Comparison of ENCODE assay signal across 15 cellular contexts in genomic region chr15:71493526-71493925, GRCh38.
"Had no signal": no experiment of that assay in that cellular context is flagged by ENCODE, and none has a peak within 500 bp of the region (broad histone marks: within the 10 kb centered on the region; RNA-seq: fewer than 3 reads in every experiment).

No MANE protein-coding gene starts in this region.

- H3K9me3 ChIP-seq: gastrocnemius medialis, lower lobe of right lung had no signal

- H3K4me1 ChIP-seq: lower lobe of right lung had no signal

- H3K4me3 ChIP-seq: dorsolateral prefrontal cortex, gastrocnemius medialis, lower lobe of right lung, smooth muscle cell had no signal

- ATAC-seq: esophagus mucosa, gastrocnemius medialis, lower lobe of right lung had no signal

- H3K27ac ChIP-seq: dorsolateral prefrontal cortex, gastrocnemius medialis, lower lobe of right lung had no signal

- H3K27me3 ChIP-seq: gastrocnemius medialis had no signal

- H3K36me3 ChIP-seq: gastrocnemius medialis, lower lobe of right lung had no signal

- H3K4me2 ChIP-seq: smooth muscle cell had no signal

- DNase-seq: central memory CD4-positive, alpha-beta T cell; cortex of kidney; dorsolateral prefrontal cortex; effector CD8-positive, alpha-beta T cell; gastrocnemius medialis; immature natural killer cell; kidney; lower lobe of right lung; midbrain; naive B cell; stimulated activated CD4-positive, alpha-beta T cell treated with anti-CD3 and anti-CD28 coated beads, Interleukin-2, amount 100 ng/mL, for 48 hours; stimulated activated naive CD4-positive, alpha-beta T cell treated with Interleukin-2 at 50 U/mL for 16 hours; trophoblast cell had no signal
